ENCODE assay signal across 14 cellular contexts in the genomic region with DNA sequence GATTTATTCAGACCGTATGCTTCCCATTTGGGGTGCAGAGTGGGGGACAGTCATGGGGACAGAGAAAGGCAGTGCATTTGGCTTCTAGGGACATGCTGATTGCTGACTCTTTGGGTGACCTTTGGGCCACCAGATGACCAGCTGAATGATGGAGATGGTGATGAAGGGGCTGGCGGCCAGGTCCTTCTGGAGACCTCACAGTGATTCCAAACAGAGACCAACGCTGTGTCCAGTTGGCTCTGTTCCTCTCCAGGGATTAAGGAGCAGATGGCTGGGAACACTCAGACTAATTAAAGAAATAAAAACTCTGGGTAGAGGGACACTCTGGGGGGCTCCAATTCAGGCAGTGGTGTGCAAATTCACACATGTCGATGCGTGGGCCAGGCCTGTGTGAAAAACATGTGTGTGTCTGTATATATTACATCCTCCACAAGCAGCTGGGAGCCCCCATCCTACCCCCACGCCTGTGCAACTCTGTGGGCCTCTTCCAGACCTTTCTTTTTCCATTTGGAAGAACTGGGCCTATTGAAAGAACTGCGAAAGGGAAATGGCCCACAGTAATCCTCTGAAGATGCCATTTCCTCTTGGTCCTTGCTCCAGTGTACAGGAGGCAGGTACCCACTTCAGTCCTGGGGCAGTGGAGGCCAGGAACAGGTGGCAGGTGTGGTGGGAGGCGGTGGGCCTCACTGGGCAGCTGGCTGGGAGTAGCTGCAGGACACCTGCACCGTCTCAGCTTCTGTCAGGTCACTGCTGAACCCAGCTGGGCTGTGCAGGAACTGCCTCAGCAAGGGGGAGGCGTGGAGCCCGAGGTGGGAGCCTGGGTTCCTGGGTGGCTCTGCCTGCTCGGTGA. TPM values are rescaled to one million over a fixed set of nuclear protein-coding genes. Genes with fewer than 3 reads are reported as not detected.
A peak's percentile ranks its signal among the peaks of the same experiment; 100 is the strongest.
DNase-seq lines count a peak whose midpoint lies in the region; ATAC-seq and TF ChIP-seq lines count a peak whose summit lies in the region.
"Had no signal": no experiment of that assay in that cellular context is flagged by ENCODE, and none has a peak within 500 bp of the region (broad histone marks: within the 10 kb centered on the region; RNA-seq: fewer than 3 reads in every experiment).

No MANE protein-coding gene starts in this region.

- no peaks in the 10 kb centered on the region for H3K9me3 Mint-ChIP-seq in naive thymus-derived CD8-positive, alpha-beta T cell

- H3K4me1 ChIP-seq in heart right ventricle = peaks cover 19 to 95% (median 68%) of the 10 kb centered on the region in 9 donors
- peaks cover 25% of the 10 kb centered on the region for H3K4me1 ChIP-seq in vagina
- H3K4me1 ChIP-seq in aorta (ENCODE audit: control insufficient read depth in 1 of 2, insufficient read depth in 2 of 2, low read length in 2 of 2) = peaks cover 0 to 6% of the 10 kb centered on the region in 2 donors

- no peak for DNase-seq in heart right ventricle
- DNase-seq in left cardiac atrium = no peak
- DNase-seq in naive thymus-derived CD8-positive, alpha-beta T cell = no peak
- DNase-seq in vagina (ENCODE audit: extremely low spot score in 2 of 2) = peak in 1 of 2 donors; percentile 79
- no peak for DNase-seq in aorta
- DNase-seq: activated gamma-delta T cell; cerebellar nuclear complex; GDM1; NCI-H1436; NCI-H774; stimulated activated CD4-positive, alpha-beta T cell treated with anti-CD3 and anti-CD28 coated beads, Interleukin-15, amount 100 ng/mL, for 24 hours had no signal

- TF ChIP-seq CTCF in heart right ventricle (IDR thresholded peaks at IDR 0.05) (no peak), vagina (IDR thresholded peaks at IDR 0.05) (no peak)

- no peak for TF ChIP-seq POLR2A in vagina (IDR thresholded peaks at IDR 0.05)

- H3K27me3 Mint-ChIP-seq in naive thymus-derived CD8-positive, alpha-beta T cell = no peaks in the 10 kb centered on the region

- POLR2A ChIA-PET in naive thymus-derived CD8-positive, alpha-beta T cell (lab: Charles Lee) = no interaction called here

- WGBS in heart right ventricle, 2 donors = 66 to 72% methylated on average over 12 of the region's 12 CpGs
- 82 to 85% methylated on average over 12 of the region's 12 CpGs for WGBS in aorta, 2 donors

- H3K4me3 ChIP-seq in heart right ventricle (no peak overlapping the region), vagina (no peak overlapping the region), aorta (ENCODE audit: low read length in 2 of 2) (no peak overlapping the region)

- no peaks in the 10 kb centered on the region for H3K36me3 Mint-ChIP-seq in naive thymus-derived CD8-positive, alpha-beta T cell

- intact Hi-C loops in heart right ventricle (cut with DNase I) = loop anchor here in 8 of 10 donors (5.0 to 10.0 kb wide), 5 partner anchors 41 to 79 kb away; a partner anchor contains a TSS
- intact Hi-C loops in left cardiac atrium (cut with DNase I) = loop anchor here in 1 of 2 donors (5.0 kb wide), 1 partner anchor 41 kb away; no protein-coding TSS in a partner anchor
- intact Hi-C loops in vagina (cut with DNase I) = no loop called here
- intact Hi-C loops in aorta (cut with DNase I) = loop anchor here (5.0 to 10.0 kb wide), 3 partner anchors 49 to 201 kb away; a partner anchor contains a TSS

- no peak overlapping the region for H3K4me3 Mint-ChIP-seq in naive thymus-derived CD8-positive, alpha-beta T cell

- H3K27ac ChIP-seq in heart right ventricle (peak overlapping the region in 7 of 10 donors; percentile 38 to 67 (median 55)), cingulate gyrus (ENCODE audit: low read depth, low read length) (peak overlapping the region; percentile 41), vagina (peak overlapping the region; percentile 91), aorta (ENCODE audit: low read depth in 1 of 2, low read length in 2 of 2) (peak overlapping the region in 1 of 2 donors; percentile 4)

- H3K36me3 ChIP-seq in heart right ventricle = peaks cover 0 to 51% (median 0%) of the 10 kb centered on the region in 9 donors
- H3K36me3 ChIP-seq in vagina = no peaks in the 10 kb centered on the region
- H3K36me3 ChIP-seq in aorta (ENCODE audit: control insufficient read depth in 1 of 2, insufficient read depth in 2 of 2, low read length in 1 of 2) = no peaks in the 10 kb centered on the region

- H3K27ac Mint-ChIP-seq in naive thymus-derived CD8-positive, alpha-beta T cell = peak overlapping the region in 9 of 10 donors; percentile 9 to 88 (median 53)

- no peaks in the 10 kb centered on the region for H3K27me3 ChIP-seq in heart right ventricle
- no peaks in the 10 kb centered on the region for H3K27me3 ChIP-seq in vagina
- H3K27me3 ChIP-seq in aorta (ENCODE audit: control insufficient read depth in 1 of 2, insufficient read depth in 2 of 2, low read length in 1 of 2) = no peaks in the 10 kb centered on the region

- H3K9me3 ChIP-seq in heart right ventricle = no peaks in the 10 kb centered on the region
- no peaks in the 10 kb centered on the region for H3K9me3 ChIP-seq in vagina
- no peaks in the 10 kb centered on the region for H3K9me3 ChIP-seq in aorta (ENCODE audit: control insufficient read depth, low read length)

- peaks cover 18 to 30% (median 28%) of the 10 kb centered on the region in 4 donors for H3K4me1 Mint-ChIP-seq in naive thymus-derived CD8-positive, alpha-beta T cell

- ATAC-seq in heart right ventricle = no peak
- ATAC-seq in left cardiac atrium = no peak
- no peak for ATAC-seq in naive thymus-derived CD8-positive, alpha-beta T cell
- ATAC-seq in aorta (ENCODE audit: low FRiP score) = no peak
- ATAC-seq in HG02642 (IDR thresholded peaks at IDR 0.05; ENCODE audit: poor library complexity, unreplicated experiment) = no peak
- ATAC-seq in GM21367 (IDR thresholded peaks at IDR 0.05; ENCODE audit: unreplicated experiment) = no peak

RNA-seq across cellular contexts. Expression of a gene that starts 8.9 kb away (rescaled TPM):
- total RNA-seq in heart right ventricle (1,000 to 10,000 TPM in 2 of 10 donors, 100 to 1,000 TPM in 8; 277 to 1,691 (median 608) TPM), left cardiac atrium (100 to 1,000 TPM; 160 to 242 TPM), vagina (not detected), aorta (under 1 TPM in 1 of 2 donors, not detected in 1; 0.19 TPM)
- polyA plus RNA-seq in heart right ventricle (100 to 1,000 TPM; 404 to 586 TPM), aorta (under 1 TPM; 0.13 to 0.75 TPM)
- not detected for total RNA-seq in naive thymus-derived CD8-positive, alpha-beta T cell
- not detected for polyA plus RNA-seq in naive thymus-derived CD8-positive, alpha-beta T cell

RNA-seq across cellular contexts. Expression of a gene that starts 30.1 kb away (rescaled TPM):
- total RNA-seq in heart right ventricle = 10 to 100 TPM in 9 of 10 donors, 1 to 10 TPM in 1; 7.4 to 46.3 (median 17.7) TPM
- 10 to 100 TPM; 14.1 to 28.1 TPM for polyA plus RNA-seq in heart right ventricle
- total RNA-seq in left cardiac atrium = 10 to 100 TPM; 20.5 to 41.6 TPM
- total RNA-seq in naive thymus-derived CD8-positive, alpha-beta T cell = 10 to 100 TPM; 15.0 to 17.4 TPM
- polyA plus RNA-seq in naive thymus-derived CD8-positive, alpha-beta T cell = 10 to 100 TPM in 2 of 3 donors, 1 to 10 TPM in 1; 8.0 to 17.1 (median 10.9) TPM
- total RNA-seq in vagina = 99.7 TPM
- total RNA-seq in aorta = 100 to 1,000 TPM in 1 of 2 donors, 10 to 100 TPM in 1; 41.9 to 117 TPM
- 10 to 100 TPM; 15.8 to 27.3 TPM for polyA plus RNA-seq in aorta

Comparison
In these comparisons a context has a peak if more than half of its experiments do, and no peak if none do; other contexts are left out.
1. RNA of a gene that starts 8.9 kb away (total RNA-seq): 277 to 1,691 TPM in heart right ventricle and 160 to 242 TPM in left cardiac atrium; 0.19 TPM in aorta, not detected in naive thymus-derived CD8-positive, alpha-beta T cell and not detected in vagina (single experiment); every median in the first group is over 100 times any median in the second.